Comparison of ENCODE assay signal across 8 cellular contexts in genomic region chr5:17216176-17216973, GRCh38. TPM values are rescaled to one million over a fixed set of nuclear protein-coding genes. Genes with fewer than 3 reads are reported as not detected.
A peak's percentile ranks its signal among the peaks of the same experiment; 100 is the strongest.
DNase-seq lines count a peak whose midpoint lies in the region; ATAC-seq and TF ChIP-seq lines count a peak whose summit lies in the region.

No MANE protein-coding gene starts in this region.

- H3K4me3 ChIP-seq in GM23338 (peak overlapping the region; percentile 79), OCI-LY7 (ENCODE audit: low read depth, low read length, poor library complexity, severe bottlenecking) (peak overlapping the region; percentile 96), neuron (ENCODE audit: low read length) (peak overlapping the region; percentile 53), aorta (ENCODE audit: low read length in 2 of 2) (no peak overlapping the region)

- 1% methylated on average over 59 of the region's 59 CpGs for WGBS in aorta, 2 donors

- intact Hi-C loops in OCI-LY7 (cut with micrococcal nuclease; ENCODE audit: unreplicated experiment) (loop anchor here (1.0 to 10.0 kb wide), 6 partner anchors 51 to 1089 kb away; no protein-coding TSS in a partner anchor), aorta (cut with DNase I) (loop anchor here (2.0 to 10.0 kb wide), 8 partner anchors 88 to 1096 kb away; no protein-coding TSS in a partner anchor)

- no TSS peak for BruUV-seq in OCI-LY7 (replicated peaks; lab: Mats Ljungman, UMichigan)

- in situ Hi-C loops in KBM-7 (cut with MboI; ENCODE audit: low pct_unique_long_range_greater_than_20kb, low sequenced_read_pairs), result loop anchor here (25.0 kb wide), 1 partner anchor 1071 kb away; no protein-coding TSS in a partner anchor

- H3K79me2 ChIP-seq in GM23338 (replicated peaks; ENCODE audit: insufficient read depth) (peaks cover 31% of the 10 kb centered on the region), OCI-LY7 (ENCODE audit: insufficient read depth, low read depth, low read length) (peaks cover 33% of the 10 kb centered on the region)

- peaks cover 47% of the 10 kb centered on the region for H3K4me1 Mint-ChIP-seq in GM23338

- H3K27ac ChIP-seq in GM23338 (ENCODE audit: low read depth) (no peak overlapping the region), OCI-LY7 (ENCODE audit: low read depth, low read length, poor library complexity, severe bottlenecking) (peak overlapping the region; percentile 67), aorta (ENCODE audit: low read depth in 1 of 2, low read length in 2 of 2) (peak overlapping the region in 1 of 2 donors; percentile 13)

- DNase-seq in GM03348 (ENCODE audit: low spot score) (peak; percentile 70), GM23338 (ENCODE audit: low spot score) (peak; percentile 94), KBM-7 (peak; percentile 81), OCI-LY7 (ENCODE audit: low spot score) (peak; percentile 91), glomerular visceral epithelial cell (ENCODE audit: extremely low spot score) (peak; percentile 82), aorta (peak; percentile 86 to 90)
- DNase-seq in activated naive CD4-positive, alpha-beta T cell treated with anti-CD3 and anti-CD28 coated beads, Interleukin-2, amount 50 U/mL, for 72 hours (ENCODE audit: low spot score in 2 of 2), result peak; percentile 55 to 60

- H3K36me3 Mint-ChIP-seq in GM23338 (ENCODE audit: low read depth), result peaks cover 3% of the 10 kb centered on the region; the same call in 2 of the 3 replicates
- peaks cover 0 to 16% of the 10 kb centered on the region in 2 donors for H3K36me3 Mint-ChIP-seq in activated naive CD4-positive, alpha-beta T cell treated with anti-CD3 and anti-CD28 coated beads, Interleukin-2, amount 50 U/mL, for 72 hours

- ATAC-seq in GM23338 (peak; percentile 55), aorta (ENCODE audit: low FRiP score) (peak; percentile 77)
- ATAC-seq in activated naive CD4-positive, alpha-beta T cell treated with anti-CD3 and anti-CD28 coated beads, Interleukin-2, amount 50 U/mL, for 72 hours, result peak in 1 of 2 donors; percentile 71

- peak overlapping the region; percentile 94 for H2AFZ ChIP-seq in GM23338
- peak overlapping the region; percentile 57 for H2AFZ ChIP-seq in OCI-LY7 (ENCODE audit: low read length)
- H2AFZ ChIP-seq in neuron (ENCODE audit: low read depth, low read length), result peak overlapping the region; percentile 94

- no peaks in the 10 kb centered on the region for H3K9me3 ChIP-seq in OCI-LY7 (ENCODE audit: low read length)
- H3K9me3 ChIP-seq in neuron (ENCODE audit: low read length), result no peaks in the 10 kb centered on the region
- no peaks in the 10 kb centered on the region for H3K9me3 ChIP-seq in aorta (ENCODE audit: control insufficient read depth, low read length)

- TF ChIP-seq CTCF in GM23338 (conservative IDR thresholded peaks at IDR 0.05; ENCODE audit: low read depth in 2 of 2) (peak; percentile 85 to 91), OCI-LY7 (conservative IDR thresholded peaks at IDR 0.05; ENCODE audit: low read length) (peak; percentile 91)

- no peak overlapping the region for H3K27ac Mint-ChIP-seq in GM23338
- H3K27ac Mint-ChIP-seq in activated naive CD4-positive, alpha-beta T cell treated with anti-CD3 and anti-CD28 coated beads, Interleukin-2, amount 50 U/mL, for 72 hours, result no peak overlapping the region

- POLR2A ChIA-PET in OCI-LY7 (lab: Charles Lee), result interaction anchor here (0.5 to 2.1 kb wide), 13 partner anchors 8 to 1052 kb away, joined by 3 to 9 read pairs (median 3); no protein-coding TSS in a partner anchor

- H3K9me2 ChIP-seq in GM23338 (ENCODE audit: insufficient read depth) (no peaks in the 10 kb centered on the region), OCI-LY7 (ENCODE audit: insufficient read depth, low read length) (no peaks in the 10 kb centered on the region)

- no peaks in the 10 kb centered on the region for H3F3A ChIP-seq in GM23338 (replicated peaks; ENCODE audit: low read depth)

- H3K36me3 ChIP-seq in GM23338 (ENCODE audit: insufficient read depth) (no peaks in the 10 kb centered on the region), OCI-LY7 (ENCODE audit: insufficient read depth, low read length) (peaks cover 15% of the 10 kb centered on the region; the same call in 1 of the 2 replicates), neuron (ENCODE audit: insufficient read depth, low read length) (peaks cover 10% of the 10 kb centered on the region), aorta (ENCODE audit: control insufficient read depth in 1 of 2, insufficient read depth in 2 of 2, low read length in 1 of 2) (no peaks in the 10 kb centered on the region)

- H3K4me3 Mint-ChIP-seq in GM23338, result peak overlapping the region; percentile 91

- H4K20me1 ChIP-seq in GM23338 (replicated peaks; ENCODE audit: insufficient read depth) (peaks cover 10% of the 10 kb centered on the region), OCI-LY7 (ENCODE audit: insufficient read depth, low read length) (peaks cover 24% of the 10 kb centered on the region)

- H3K4me2 ChIP-seq in GM23338, result peak overlapping the region; percentile 78
- peak overlapping the region; percentile 85 for H3K4me2 ChIP-seq in OCI-LY7 (ENCODE audit: low read length)

- H3K27me3 Mint-ChIP-seq in GM23338 (ENCODE audit: insufficient read depth, low read depth, poor library complexity), result peaks cover 18% of the 10 kb centered on the region

- H3K9me3 Mint-ChIP-seq in GM23338, result no peaks in the 10 kb centered on the region
- no peaks in the 10 kb centered on the region for H3K9me3 Mint-ChIP-seq in activated naive CD4-positive, alpha-beta T cell treated with anti-CD3 and anti-CD28 coated beads, Interleukin-2, amount 50 U/mL, for 72 hours

- H3K27me3 ChIP-seq in GM23338 (ENCODE audit: insufficient read depth) (no peaks in the 10 kb centered on the region), neuron (ENCODE audit: insufficient read depth, low read length) (no peaks in the 10 kb centered on the region), aorta (ENCODE audit: control insufficient read depth in 1 of 2, insufficient read depth in 2 of 2, low read length in 1 of 2) (no peaks in the 10 kb centered on the region)

- H3K4me1 ChIP-seq in GM23338 (ENCODE audit: insufficient read depth) (peaks cover 56% of the 10 kb centered on the region), OCI-LY7 (ENCODE audit: insufficient read depth, low read length, poor library complexity, severe bottlenecking) (peaks cover 58% of the 10 kb centered on the region), neuron (ENCODE audit: insufficient read depth, low read length) (peaks cover 23% of the 10 kb centered on the region), aorta (ENCODE audit: control insufficient read depth in 1 of 2, insufficient read depth in 2 of 2, low read length in 2 of 2) (no peaks in the 10 kb centered on the region)

- CTCF ChIA-PET in OCI-LY7 (lab: Charles Lee; ENCODE audit: unreplicated experiment), result interaction anchor here (1.0 to 1.5 kb wide), 3 partner anchors 166 to 1090 kb away, joined by 3 to 4 read pairs (median 3); no protein-coding TSS in a partner anchor

TF ChIP-seq in GM23338, 12 proteins besides CTCF, POLR2A, EP300 and RAD21 (continues in another document):
- no peak for TF ChIP-seq CREB1 (CRISPR knock-in tag; IDR thresholded peaks at IDR 0.05; ENCODE audit: low read depth)
- TF ChIP-seq STAT1 (IDR thresholded peaks at IDR 0.05; ENCODE audit: unreplicated experiment), result no peak
- no peak for TF ChIP-seq EZH2phosphoT487 (IDR thresholded peaks at IDR 0.05; ENCODE audit: unreplicated experiment)
- no peak for TF ChIP-seq EZH2 (IDR thresholded peaks at IDR 0.05; ENCODE audit: low read depth, unreplicated experiment)

RNA-seq across cellular contexts. Expression of gene BASP1, which starts 1.1 kb away (rescaled TPM):
- total RNA-seq in GM23338 (2014; rRNA removed; shearing (Covaris generic)), result 89.4 and 114 TPM in 2 replicates
- polyA plus RNA-seq in GM23338 (2016; fragmentation: Nextera tagmentation; extraction: Ambion mirVana), result 84.2 and 87.5 TPM in 2 replicates
- 62.1 and 64.8 TPM in 2 replicates for total RNA-seq in OCI-LY7 (2014; rRNA removed; shearing (Covaris generic))
- total RNA-seq in OCI-LY7 (2022), result 23.4 and 28.1 TPM in 2 replicates
- total RNA-seq in activated naive CD4-positive, alpha-beta T cell treated with anti-CD3 and anti-CD28 coated beads, Interleukin-2, amount 50 U/mL, for 72 hours, result under 1 TPM; 0.16 to 0.76 TPM
- total RNA-seq in aorta, result 10 to 100 TPM; 45.6 to 51.5 TPM
- 10 to 100 TPM; 30.1 to 53.0 TPM for polyA plus RNA-seq in aorta

Comparison
In these comparisons a context has a peak if more than half of its experiments do, and no peak if none do; other contexts are left out.
1. H3K4me3 ChIP-seq: peak in GM23338 (single experiment), OCI-LY7 (single experiment) and neuron (single experiment); none in aorta (0 of 2).
2. RNA of gene BASP1, which starts 1.1 kb away (total RNA-seq): 89.4 to 114 TPM in GM23338, 23.4 to 64.8 TPM in OCI-LY7 and 45.6 to 51.5 TPM in aorta; 0.16 to 0.76 TPM in activated naive CD4-positive, alpha-beta T cell treated with anti-CD3 and anti-CD28 coated beads, Interleukin-2, amount 50 U/mL, for 72 hours; every median in the first group is over 10 times any median in the second.
3. Peak in every context shown above with its lines, with median percentiles within 50 percentile points of each other: DNase-seq and H2AFZ ChIP-seq.